8 cellular contexts compared by ENCODE assay signal in the genomic region with DNA sequence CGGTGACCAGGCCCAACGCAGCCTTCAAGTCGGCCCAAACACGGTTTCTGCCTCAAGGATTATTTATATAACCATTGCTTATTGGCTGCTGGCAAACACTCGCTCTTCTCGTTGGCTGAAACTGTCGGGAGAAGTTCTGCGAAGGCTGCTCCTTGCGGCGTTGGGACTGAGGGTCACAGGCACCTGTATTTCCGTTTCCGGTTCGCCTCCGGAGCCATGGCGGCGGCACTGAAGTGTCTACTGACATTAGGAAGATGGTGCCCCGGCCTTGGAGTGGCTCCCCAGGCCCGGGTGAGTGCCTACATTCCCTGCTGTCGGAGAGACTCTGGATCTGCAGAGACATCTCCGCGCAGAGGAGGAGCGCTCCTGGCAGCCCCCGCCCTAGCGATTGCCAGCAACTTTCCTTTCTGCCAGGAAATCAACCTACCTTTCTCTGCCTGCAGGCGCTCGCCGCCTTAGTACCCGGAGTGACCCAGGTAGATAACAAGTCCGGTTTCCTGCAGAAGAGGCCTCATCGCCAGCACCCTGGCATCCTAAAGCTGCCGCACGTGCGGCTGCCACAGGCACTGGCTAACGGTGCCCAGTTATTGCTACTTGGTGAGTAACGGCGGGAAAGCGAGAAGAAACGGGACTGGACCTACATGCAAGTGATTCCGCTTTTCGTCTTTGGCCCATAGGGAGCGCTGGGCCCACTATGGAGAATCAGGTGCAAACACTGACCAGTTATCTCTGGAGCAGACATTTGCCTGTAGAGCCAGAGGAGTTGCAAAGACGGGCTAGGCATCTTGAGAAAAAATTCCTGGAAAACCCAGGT. TPM values are rescaled to one million over a fixed set of nuclear protein-coding genes. Genes with fewer than 3 reads are reported as not detected.
DNase-seq lines count a peak whose midpoint lies in the region; ATAC-seq, FAIRE-seq and TF ChIP-seq lines count a peak whose summit lies in the region.

A gene with protein sequence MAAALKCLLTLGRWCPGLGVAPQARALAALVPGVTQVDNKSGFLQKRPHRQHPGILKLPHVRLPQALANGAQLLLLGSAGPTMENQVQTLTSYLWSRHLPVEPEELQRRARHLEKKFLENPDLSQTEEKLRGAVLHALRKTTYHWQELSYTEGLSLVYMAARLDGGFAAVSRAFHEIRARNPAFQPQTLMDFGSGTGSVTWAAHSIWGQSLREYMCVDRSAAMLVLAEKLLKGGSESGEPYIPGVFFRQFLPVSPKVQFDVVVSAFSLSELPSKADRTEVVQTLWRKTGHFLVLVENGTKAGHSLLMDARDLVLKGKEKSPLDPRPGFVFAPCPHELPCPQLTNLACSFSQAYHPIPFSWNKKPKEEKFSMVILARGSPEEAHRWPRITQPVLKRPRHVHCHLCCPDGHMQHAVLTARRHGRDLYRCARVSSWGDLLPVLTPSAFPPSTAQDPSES (plus strand): TSS at position 194 of the 814 bp plus-strand sequence. CDS start 23 bp downstream, at position 217.

- peak; percentile 95 for ATAC-seq in GM21423 (IDR thresholded peaks at IDR 0.05; ENCODE audit: unreplicated experiment)

- BruUV-seq in endothelial cell of umbilical vein (replicated peaks; lab: Mats Ljungman, UMichigan) = TSS peak; percentile 65

- peaks cover 9% of the 10 kb centered on the region for H3K4me1 ChIP-seq in HUES6 (ENCODE audit: control insufficient read depth, insufficient read depth, low read length)
- peaks cover 13% of the 10 kb centered on the region for H3K4me1 ChIP-seq in OCI-LY3 (ENCODE audit: low read length)
- peaks cover 21% of the 10 kb centered on the region for H3K4me1 ChIP-seq in endothelial cell of umbilical vein (ENCODE audit: control insufficient read depth, extremely low read depth, insufficient read depth, low read length)

- H3K27me3 ChIP-seq in HUES6 (ENCODE audit: control insufficient read depth, insufficient read depth, low read length) (no peaks in the 10 kb centered on the region), OCI-LY3 (ENCODE audit: low read depth, low read length) (no peaks in the 10 kb centered on the region), endothelial cell of umbilical vein (ENCODE audit: control insufficient read depth in 2 of 2, insufficient read depth in 2 of 2, low read length in 2 of 2) (no peaks in the 10 kb centered on the region)

- H2AFZ ChIP-seq in OCI-LY3 (ENCODE audit: low read depth, low read length) (peak within 1 kb of the TSS; percentile 41; the same call in 1 of the 2 replicates), endothelial cell of umbilical vein (ENCODE audit: low read depth, low read length) (peak within 1 kb of the TSS; percentile 99)

- H3K9ac ChIP-seq in HUES6 (ENCODE audit: low read length) (peak within 1 kb of the TSS; percentile 87), OCI-LY3 (ENCODE audit: low read length) (peak within 1 kb of the TSS; percentile 79), endothelial cell of umbilical vein (replicated peaks; ENCODE audit: extremely low read depth, insufficient read depth, low read length) (peak within 1 kb of the TSS; percentile 83)

- peak; percentile 43 for TF ChIP-seq POLR2A in endothelial cell of umbilical vein (IDR thresholded peaks at IDR 0.05; ENCODE audit: low read depth, low read length)

- peak within 1 kb of the TSS; percentile 90 for H3K4me3 ChIP-seq in HUES6 (ENCODE audit: low read depth, low read length)
- peak within 1 kb of the TSS; percentile 93 for H3K4me3 ChIP-seq in OCI-LY3 (ENCODE audit: low read length)
- peak within 1 kb of the TSS; percentile 73 to 97 (median 96) for H3K4me3 ChIP-seq in endothelial cell of umbilical vein (replicated peaks in 1 of 3; ENCODE audit: insufficient read depth in 1 of 3, low read depth in 1 of 3, low read length in 3 of 3)

- H3K36me3 ChIP-seq in HUES6 (ENCODE audit: control insufficient read depth, insufficient read depth, low read length) (peaks cover 30% of the 10 kb centered on the region), OCI-LY3 (replicated peaks; ENCODE audit: low read depth, low read length) (peaks cover 30% of the 10 kb centered on the region), endothelial cell of umbilical vein (ENCODE audit: control insufficient read depth in 2 of 2, extremely low read depth in 1 of 2, insufficient read depth in 2 of 2, low read length in 2 of 2) (peaks cover 4 to 6% of the 10 kb centered on the region in 2 experiments)

- no peak for TF ChIP-seq CTCF in OCI-LY3 (IDR thresholded peaks at IDR 0.05; ENCODE audit: low read depth, low read length)
- peak; percentile 29 to 40 for TF ChIP-seq CTCF in endothelial cell of umbilical vein (IDR thresholded peaks at IDR 0.05; ENCODE audit: extremely low read depth in 1 of 2, insufficient read depth in 1 of 2, low read depth in 1 of 2, low read length in 2 of 2)

- peak; percentile 98 for DNase-seq in DMS 273 (lab: John Stamatoyannopoulos, UW; ENCODE audit: unreplicated experiment)
- peak; percentile 90 for DNase-seq in activated CD8-positive, alpha-beta memory T cell treated with anti-CD3 and anti-CD28 coated beads, Interleukin-2, amount 50 U/mL, for 48 hours
- peak; percentile 94 for DNase-seq in endothelial cell of umbilical vein (ENCODE audit: low read depth, low spot score)
- peak; percentile 94 for DNase-seq in midbrain (lab: John Stamatoyannopoulos, UW)
- peak; percentile 61 to 71 for DNase-seq in stimulated activated CD8-positive, alpha-beta memory T cell treated with anti-CD3 and anti-CD28 coated beads, Interleukin-2, amount 100 ng/mL, for 1 hour (ENCODE audit: low read depth in 2 of 2)

- peak within 1 kb of the TSS; percentile 94 for H3K4me2 ChIP-seq in OCI-LY3 (ENCODE audit: low read length)
- H3K4me2 ChIP-seq in endothelial cell of umbilical vein (ENCODE audit: insufficient read depth, low read length) = peak within 1 kb of the TSS; percentile 92

- H3K27ac ChIP-seq in HUES6 (ENCODE audit: low read depth, low read length) (peak within 1 kb of the TSS; percentile 30; the same call in 1 of the 2 replicates), OCI-LY3 (ENCODE audit: low read length) (peak within 1 kb of the TSS; percentile 43), endothelial cell of umbilical vein (ENCODE audit: insufficient read depth, low read depth, low read length) (peak within 1 kb of the TSS; percentile 58)

- dilution Hi-C loops in endothelial cell of umbilical vein (cut with MboI; ENCODE audit: extremely low pct_ligation_motif_present, low sequenced_read_pairs) = no loop called here

- H4K20me1 ChIP-seq in OCI-LY3 (ENCODE audit: insufficient read depth, low read length) = no peaks in the 10 kb centered on the region
- H4K20me1 ChIP-seq in endothelial cell of umbilical vein (replicated peaks; ENCODE audit: control insufficient read depth, extremely low read depth, insufficient read depth, low read length) = no peaks in the 10 kb centered on the region

- no peaks in the 10 kb centered on the region for H3K9me1 ChIP-seq in endothelial cell of umbilical vein (replicated peaks; ENCODE audit: control insufficient read depth, extremely low read depth, insufficient read depth, low read length)

- CTCF ChIA-PET in endothelial cell of umbilical vein (lab: Charles Lee) = interaction anchor here (3.8 kb wide), 1 partner anchor 18 kb away, joined by 34 read pairs; no protein-coding TSS in a partner anchor

- no peaks in the 10 kb centered on the region for H3K9me3 ChIP-seq in HUES6 (ENCODE audit: control insufficient read depth, insufficient read depth, low read depth, low read length)
- H3K9me3 ChIP-seq in OCI-LY3 (ENCODE audit: insufficient read depth, low read length) = no peaks in the 10 kb centered on the region
- H3K9me3 ChIP-seq in endothelial cell of umbilical vein (replicated peaks; ENCODE audit: control insufficient read depth, insufficient read depth, low read length) = no peaks in the 10 kb centered on the region

- POLR2A ChIA-PET in endothelial cell of umbilical vein (lab: Charles Lee) = no interaction called here

- FAIRE-seq in endothelial cell of umbilical vein (lab: Jason Lieb, UNC) = peak; percentile 95

- H3K79me2 ChIP-seq in OCI-LY3 (ENCODE audit: low read length) (peaks cover 25% of the 10 kb centered on the region), endothelial cell of umbilical vein (ENCODE audit: control insufficient read depth, insufficient read depth, low read length) (peaks cover 19% of the 10 kb centered on the region)

- intact Hi-C loops in endothelial cell of umbilical vein (cut with micrococcal nuclease) = loop anchor here (2.0 kb wide), 1 partner anchor 19 kb away; no protein-coding TSS in a partner anchor

TF ChIP-seq in endothelial cell of umbilical vein, 7 proteins besides CTCF, POLR2A, EP300 and RAD21:
- TF ChIP-seq POLR2AphosphoS5 (IDR thresholded peaks at IDR 0.05; ENCODE audit: insufficient read depth, low read depth, low read length) (peak; percentile 57), FOS (IDR thresholded peaks at IDR 0.05; ENCODE audit: borderline replicate concordance, insufficient read depth, low read length) (no peak), MYC (IDR thresholded peaks at IDR 0.05; ENCODE audit: low read depth, low read length) (no peak), JUN (IDR thresholded peaks at IDR 0.05; ENCODE audit: borderline replicate concordance, insufficient read depth, insufficient read length, low read depth) (no peak), GATA2 (IDR thresholded peaks at IDR 0.05; ENCODE audit: insufficient read depth, insufficient read length, low read depth, low read length) (no peak), EZH2 (IDR thresholded peaks at IDR 0.05; ENCODE audit: borderline replicate concordance, low read depth, low read length, severe bottlenecking) (no peak)
- TF ChIP-seq, protein P1, sequence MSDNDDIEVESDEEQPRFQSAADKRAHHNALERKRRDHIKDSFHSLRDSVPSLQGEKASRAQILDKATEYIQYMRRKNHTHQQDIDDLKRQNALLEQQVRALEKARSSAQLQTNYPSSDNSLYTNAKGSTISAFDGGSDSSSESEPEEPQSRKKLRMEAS (IDR thresholded peaks at IDR 0.05; ENCODE audit: insufficient read depth, insufficient read length) = peak; percentile 65

RNA-seq across cellular contexts. Expression of the gene that starts here (rescaled TPM):
- 50.2 and 60.6 TPM in 2 replicates for total RNA-seq in endothelial cell of umbilical vein
- polyA plus RNA-seq in endothelial cell of umbilical vein = 81.5 and 90.6 TPM in 2 replicates
- 41.3 and 44.6 TPM in 2 replicates for polyA plus RNA-seq in endothelial cell of umbilical vein (2011; cell fraction: cytosol; rRNA removed)
- polyA plus RNA-seq in endothelial cell of umbilical vein (2011; cell fraction: nucleus; rRNA removed) = 378 and 434 TPM in 2 replicates
- 30.0 and 35.7 TPM in 2 replicates for polyA plus RNA-seq in endothelial cell of umbilical vein (2012)
- polyA minus RNA-seq in endothelial cell of umbilical vein = 32.7 and 37.7 TPM in 2 replicates
- 30.7 TPM for polyA minus RNA-seq in endothelial cell of umbilical vein (2011; cell fraction: cytosol; rRNA and poly(A)+ RNA removed)
- polyA minus RNA-seq in endothelial cell of umbilical vein (2011; cell fraction: nucleus; rRNA and poly(A)+ RNA removed) = 41.1 and 57.8 TPM in 2 replicates

Comparison
In these comparisons a context has a peak if more than half of its experiments do, and no peak if none do; other contexts are left out.
1. Peak in every context shown above with its lines: DNase-seq, ATAC-seq, H3K4me3 ChIP-seq and H3K27ac ChIP-seq.